ENCODE assay signal across 8 cellular contexts in genomic region chr9:113548221-113549041, GRCh38.
DNase-seq lines count a peak whose midpoint lies in the region; ATAC-seq and TF ChIP-seq lines count a peak whose summit lies in the region.

No MANE protein-coding gene starts in this region.

- no peaks in the 10 kb centered on the region for H3K9me3 Mint-ChIP-seq in stimulated activated naive B cell treated with anti-CD40 and anti-IgM and Interleukin-4, amounts not matched to agents 10 μg/mL and 1 μg/mL and 100 μg/mL, for 72 hours

- H3K4me1 Mint-ChIP-seq in stimulated activated naive B cell treated with anti-CD40 and anti-IgM and Interleukin-4, amounts not matched to agents 10 μg/mL and 1 μg/mL and 100 μg/mL, for 72 hours: peaks cover 9 to 11% of the 10 kb centered on the region in 2 donors

- H3K27me3 Mint-ChIP-seq in stimulated activated naive B cell treated with anti-CD40 and anti-IgM and Interleukin-4, amounts not matched to agents 10 μg/mL and 1 μg/mL and 100 μg/mL, for 72 hours: no peaks in the 10 kb centered on the region

- H3K36me3 ChIP-seq in RWPE2 (ENCODE audit: low read depth): no peaks in the 10 kb centered on the region

- TF ChIP-seq CTCF in RWPE2 (IDR thresholded peaks at IDR 0.05; ENCODE audit: poor library complexity, severe bottlenecking): no peak

- H3K27me3 ChIP-seq in RWPE2 (ENCODE audit: insufficient read depth, poor library complexity, severe bottlenecking): no peaks in the 10 kb centered on the region

- no peaks in the 10 kb centered on the region for H3K9me3 ChIP-seq in RWPE2 (ENCODE audit: severe bottlenecking)

- DNase-seq in GF-D8 (lab: John Stamatoyannopoulos, UW) (peak; percentile 29), RWPE2 (ENCODE audit: low spot score) (peak; percentile 25), medulla oblongata (ENCODE audit: extremely low spot score) (peak; percentile 79), NCI-H1105 treated with DMSO at 0.1 percent for 48 hours (lab: John Stamatoyannopoulos, UW) (no peak), cerebellar nuclear complex (lab: John Stamatoyannopoulos, UW) (no peak)
- no peak for DNase-seq in stimulated activated naive B cell treated with anti-CD40 and anti-IgM and Interleukin-4, amounts not matched to agents 10 μg/mL and 1 μg/mL and 100 μg/mL, for 72 hours

- H3K4me3 Mint-ChIP-seq in stimulated activated naive B cell treated with anti-CD40 and anti-IgM and Interleukin-4, amounts not matched to agents 10 μg/mL and 1 μg/mL and 100 μg/mL, for 72 hours: no peak overlapping the region

- H3K36me3 Mint-ChIP-seq in stimulated activated naive B cell treated with anti-CD40 and anti-IgM and Interleukin-4, amounts not matched to agents 10 μg/mL and 1 μg/mL and 100 μg/mL, for 72 hours: no peaks in the 10 kb centered on the region

- no peak overlapping the region for H3K4me3 ChIP-seq in RWPE2 (ENCODE audit: severe bottlenecking)

- peak overlapping the region; percentile 22 for H3K27ac Mint-ChIP-seq in stimulated activated naive B cell treated with anti-CD40 and anti-IgM and Interleukin-4, amounts not matched to agents 10 μg/mL and 1 μg/mL and 100 μg/mL, for 72 hours

- no peaks in the 10 kb centered on the region for H3K4me1 ChIP-seq in RWPE2 (ENCODE audit: insufficient read depth, poor library complexity, severe bottlenecking)

- H3K27ac ChIP-seq in RWPE2 (ENCODE audit: poor library complexity, severe bottlenecking) (no peak overlapping the region), cingulate gyrus (ENCODE audit: low read depth, low read length) (peak overlapping the region; percentile 73)

- no peak for ATAC-seq in RWPE2 (ENCODE audit: low read depth)
- ATAC-seq in stimulated activated naive B cell treated with anti-CD40 and anti-IgM and Interleukin-4, amounts not matched to agents 10 μg/mL and 1 μg/mL and 100 μg/mL, for 72 hours (replicated peaks): peak; percentile 49 to 74
- no peak for ATAC-seq in GM21423 (IDR thresholded peaks at IDR 0.05; ENCODE audit: unreplicated experiment)

Comparison
In these comparisons a context has a peak if more than half of its experiments do, and no peak if none do; other contexts are left out.
1. DNase-seq: peak in GF-D8 (single experiment), RWPE2 (single experiment) and medulla oblongata (single experiment); none in stimulated activated naive B cell treated with anti-CD40 and anti-IgM and Interleukin-4, amounts not matched to agents 10 μg/mL and 1 μg/mL and 100 μg/mL, for 72 hours (single experiment), NCI-H1105 treated with DMSO at 0.1 percent for 48 hours (single experiment) and cerebellar nuclear complex (0 of 2).
2. ATAC-seq: peak in stimulated activated naive B cell treated with anti-CD40 and anti-IgM and Interleukin-4, amounts not matched to agents 10 μg/mL and 1 μg/mL and 100 μg/mL, for 72 hours (2 of 2); none in RWPE2 (single experiment) and GM21423 (single experiment).